21 cellular contexts compared by ENCODE assay signal in the genomic region with DNA sequence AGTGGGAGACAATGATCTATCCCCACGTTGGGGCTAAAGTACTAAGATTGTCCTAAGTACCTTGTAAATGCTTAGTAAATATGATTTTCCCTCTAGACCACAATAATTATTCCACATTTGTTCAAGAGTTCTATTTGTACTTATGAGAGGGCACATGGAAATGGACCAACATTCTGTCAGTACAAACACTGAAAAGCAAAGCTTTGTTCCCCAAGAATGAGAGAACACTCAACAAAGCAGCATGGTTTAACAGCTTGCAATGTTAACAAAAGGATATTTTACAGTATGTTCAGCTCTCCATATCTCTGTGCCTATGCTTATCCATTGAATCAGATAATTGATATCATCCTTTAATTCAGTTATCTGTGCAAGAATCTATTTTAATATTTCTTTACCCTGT. TPM values are rescaled to one million over a fixed set of nuclear protein-coding genes. Genes with fewer than 3 reads are reported as not detected.
A peak's percentile ranks its signal among the peaks of the same experiment; 100 is the strongest.
DNase-seq lines count a peak whose midpoint lies in the region; ATAC-seq and FAIRE-seq lines count a peak whose summit lies in the region.
"Had no signal": no experiment of that assay in that cellular context is flagged by ENCODE, and none has a peak within 500 bp of the region (broad histone marks: within the 10 kb centered on the region; RNA-seq: fewer than 3 reads in every experiment).

No MANE protein-coding gene starts in this region.

- peaks cover 0 to 34% (median 6%) of the 10 kb centered on the region in 5 donors for H3K27me3 Mint-ChIP-seq in naive thymus-derived CD8-positive, alpha-beta T cell

- H3K36me3 Mint-ChIP-seq in naive thymus-derived CD8-positive, alpha-beta T cell, result peaks cover 0 to 5% (median 0%) of the 10 kb centered on the region in 3 donors
- H3K36me3 Mint-ChIP-seq: CD14-positive monocyte; CD4-positive, alpha-beta memory T cell had no signal

- no peak overlapping the region for H3K4me3 Mint-ChIP-seq in naive thymus-derived CD8-positive, alpha-beta T cell
- H3K4me3 Mint-ChIP-seq: CD14-positive monocyte; CD4-positive, alpha-beta memory T cell; GM23338; IgD-negative memory B cell had no signal

- no peak overlapping the region for H3K27ac Mint-ChIP-seq in naive thymus-derived CD8-positive, alpha-beta T cell
- H3K27ac Mint-ChIP-seq: CD14-positive monocyte; CD4-positive, alpha-beta memory T cell; GM23338; IgD-negative memory B cell had no signal

- ATAC-seq in naive thymus-derived CD8-positive, alpha-beta T cell, result no peak
- ATAC-seq: GM23338 had no signal

- POLR2A ChIA-PET in naive thymus-derived CD8-positive, alpha-beta T cell (lab: Charles Lee), result no interaction called here

- peaks cover 2 to 10% (median 3%) of the 10 kb centered on the region in 4 donors for H3K4me1 Mint-ChIP-seq in naive thymus-derived CD8-positive, alpha-beta T cell

- DNase-seq in NCI-H1105 (lab: John Stamatoyannopoulos, UW) (peak; percentile 14), NCI-H774 (lab: John Stamatoyannopoulos, UW) (peak; percentile 18), medulla oblongata (ENCODE audit: extremely low spot score) (peak; percentile 42), HPDE6-E6E7 (ENCODE audit: extremely low spot score) (no peak), GM19239 (ENCODE audit: insufficient read length, low spot score) (no peak)
- no peak for DNase-seq in naive thymus-derived CD8-positive, alpha-beta T cell
- DNase-seq: ACHN; CD4-positive, alpha-beta memory T cell; DMS153; DMS79; GDM1; HCEC 1CT had no signal

- H3K9me3 Mint-ChIP-seq in naive thymus-derived CD8-positive, alpha-beta T cell, result peaks cover 0 to 6% (median 2%) of the 10 kb centered on the region in 9 donors

- FAIRE-seq in GM19239 (lab: Jason Lieb, UNC), result no peak
- FAIRE-seq: A204.1, GM12892, GM18507, H54, HTR-8/SVneo had no signal

RNA-seq across cellular contexts. Expression of a gene that starts 35.4 kb away (rescaled TPM):
- 10 to 100 TPM; 12.5 to 14.6 TPM for total RNA-seq in naive thymus-derived CD8-positive, alpha-beta T cell
- 1 to 10 TPM; 3.2 to 6.0 (median 4.8) TPM for polyA plus RNA-seq in naive thymus-derived CD8-positive, alpha-beta T cell
- polyA plus RNA-seq: CD14-positive monocyte had no signal

RNA-seq across cellular contexts. Expression of a gene that starts 40.6 kb away (rescaled TPM):
- total RNA-seq in naive thymus-derived CD8-positive, alpha-beta T cell, result not detected
- polyA plus RNA-seq in naive thymus-derived CD8-positive, alpha-beta T cell, result not detected
- total RNA-seq: CD4-positive, alpha-beta memory T cell; Daoy; GM23338 had no signal
- polyA plus RNA-seq: CD14-positive monocyte; CD4-positive, alpha-beta memory T cell; GM23338; IgD-negative memory B cell had no signal

Comparison
In these comparisons a context has a peak if more than half of its experiments do, and no peak if none do; other contexts are left out.
1. DNase-seq: peak in NCI-H1105 (single experiment), NCI-H774 (single experiment) and medulla oblongata (single experiment); none in naive thymus-derived CD8-positive, alpha-beta T cell (0 of 10), HPDE6-E6E7 (single experiment) and GM19239 (single experiment).